19 cellular contexts compared by ENCODE assay signal in the genomic region with DNA sequence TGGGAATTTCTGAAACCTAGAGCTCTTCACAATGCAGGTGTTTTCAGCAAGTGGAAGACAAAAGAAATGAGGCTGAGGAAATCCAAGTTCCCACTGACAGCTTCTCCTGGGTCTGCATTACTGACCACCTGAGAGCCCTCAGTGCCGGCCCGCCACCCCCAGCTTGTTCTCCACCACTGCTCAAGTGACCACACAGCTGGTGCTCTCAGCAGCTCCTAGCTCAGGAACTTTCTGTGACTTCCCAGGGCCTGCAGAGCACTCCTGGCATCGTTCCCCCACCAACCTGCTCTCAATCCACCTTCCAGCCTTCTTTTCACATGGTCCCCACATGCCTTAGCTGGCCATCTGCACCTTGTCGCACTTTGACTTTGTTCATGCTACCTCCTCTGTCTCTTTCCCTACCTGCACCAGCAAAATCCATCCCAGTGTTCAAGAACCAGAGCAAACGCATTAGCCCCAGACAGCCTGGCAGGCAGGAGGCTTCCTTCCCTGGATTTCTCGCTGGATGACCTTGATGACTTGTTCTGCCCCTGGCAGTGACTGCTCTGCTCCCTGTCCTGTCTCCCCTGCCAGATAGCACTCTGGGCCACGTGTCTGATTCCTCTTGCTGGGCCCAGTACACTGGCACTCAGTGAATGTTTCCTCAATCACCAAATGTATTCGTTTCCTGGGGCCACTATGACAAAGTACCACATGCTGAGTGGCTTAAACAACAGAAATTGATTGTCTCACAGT. TPM values are rescaled to one million over a fixed set of nuclear protein-coding genes. Genes with fewer than 3 reads are reported as not detected.
A peak's percentile ranks its signal among the peaks of the same experiment; 100 is the strongest.
DNase-seq lines count a peak whose midpoint lies in the region; ATAC-seq and TF ChIP-seq lines count a peak whose summit lies in the region.
"Had no signal": no experiment of that assay in that cellular context is flagged by ENCODE, and none has a peak within 500 bp of the region (broad histone marks: within the 10 kb centered on the region; RNA-seq: fewer than 3 reads in every experiment).

No MANE protein-coding gene starts in this region.

- peaks cover 0 to 28% of the 10 kb centered on the region in 2 donors for H3K36me3 ChIP-seq in adrenal gland (replicated peaks in 1 of 2)
- H3K36me3 ChIP-seq in SJCRH30, result peaks cover 27% of the 10 kb centered on the region

- WGBS in adrenal gland, 4 donors, result 47 to 62% (median 58%) methylated on average over 8 of the region's 8 CpGs
- WGBS in right cardiac atrium, result 68% methylated on average over 8 of the region's 8 CpGs

- no peak for DNase-seq in activated naive CD4-positive, alpha-beta T cell treated with Interleukin-2 at 50 U/mL for 16 hours
- DNase-seq in adrenal gland (peak; percentile 69 to 91 (median 90)), right cardiac atrium (peak in 2 of 3 donors; percentile 29 to 56), NCI-H1436 (lab: John Stamatoyannopoulos, UW) (no peak), SJCRH30 (no peak)
- DNase-seq in stimulated activated naive B cell treated with anti-CD40 and anti-IgM and Interleukin-4, amounts not matched to agents 10 μg/mL and 1 μg/mL and 100 μg/mL, for 72 hours, result no peak
- DNase-seq: ACHN; EL; foreskin keratinocyte; NCI-H1105 treated with DMSO at 0.1 percent for 48 hours; NCI-H2227 treated with DMSO at 0.1 percent for 48 hours; RPMI8226; stimulated activated CD4-positive, alpha-beta T cell treated with anti-CD3 and anti-CD28 coated beads, Interleukin-15, amount 100 ng/mL, for 24 hours; T-helper 17 cell had no signal

- H3K4me1 ChIP-seq in adrenal gland (replicated peaks in 1 of 2) (peaks cover 7 to 11% of the 10 kb centered on the region in 2 donors), right cardiac atrium (ENCODE audit: control insufficient read depth, insufficient read depth, low read length) (no peaks in the 10 kb centered on the region), SJCRH30 (no peaks in the 10 kb centered on the region)
- H3K4me1 ChIP-seq: foreskin keratinocyte had no signal

- H3K4me3 Mint-ChIP-seq in activated naive CD4-positive, alpha-beta T cell treated with anti-CD3 and anti-CD28 coated beads, Interleukin-2, amount 50 U/mL, for 24 hours, result no peak overlapping the region
- H3K4me3 Mint-ChIP-seq in stimulated activated naive B cell treated with anti-CD40 and anti-IgM and Interleukin-4, amounts not matched to agents 10 μg/mL and 1 μg/mL and 100 μg/mL, for 72 hours, result no peak overlapping the region
- H3K4me3 Mint-ChIP-seq: natural killer cell treated with Interleukin-12 subunit alpha and Interleukin-12 subunit beta and Interleukin-15 and Interleukin-18, amount 100 ng/mL, for 72 hours; T-helper 17 cell had no signal

- no peak for TF ChIP-seq CTCF in adrenal gland (IDR thresholded peaks at IDR 0.05)

- H3K27me3 Mint-ChIP-seq in activated naive CD4-positive, alpha-beta T cell treated with anti-CD3 and anti-CD28 coated beads, Interleukin-2, amount 50 U/mL, for 24 hours, result no peaks in the 10 kb centered on the region
- peaks cover 0 to 5% of the 10 kb centered on the region in 2 donors for H3K27me3 Mint-ChIP-seq in stimulated activated naive B cell treated with anti-CD40 and anti-IgM and Interleukin-4, amounts not matched to agents 10 μg/mL and 1 μg/mL and 100 μg/mL, for 72 hours
- H3K27me3 Mint-ChIP-seq: natural killer cell treated with Interleukin-12 subunit alpha and Interleukin-12 subunit beta and Interleukin-15 and Interleukin-18, amount 100 ng/mL, for 72 hours; T-helper 17 cell had no signal

- no peaks in the 10 kb centered on the region for H3K4me1 Mint-ChIP-seq in activated naive CD4-positive, alpha-beta T cell treated with anti-CD3 and anti-CD28 coated beads, Interleukin-2, amount 50 U/mL, for 24 hours
- peaks cover 0 to 8% of the 10 kb centered on the region in 2 donors for H3K4me1 Mint-ChIP-seq in stimulated activated naive B cell treated with anti-CD40 and anti-IgM and Interleukin-4, amounts not matched to agents 10 μg/mL and 1 μg/mL and 100 μg/mL, for 72 hours

- H3K36me3 Mint-ChIP-seq in activated naive CD4-positive, alpha-beta T cell treated with anti-CD3 and anti-CD28 coated beads, Interleukin-2, amount 50 U/mL, for 24 hours, result peaks cover 15% of the 10 kb centered on the region
- peaks cover 48 to 67% of the 10 kb centered on the region in 2 donors for H3K36me3 Mint-ChIP-seq in stimulated activated naive B cell treated with anti-CD40 and anti-IgM and Interleukin-4, amounts not matched to agents 10 μg/mL and 1 μg/mL and 100 μg/mL, for 72 hours

- H3K27ac Mint-ChIP-seq in activated naive CD4-positive, alpha-beta T cell treated with anti-CD3 and anti-CD28 coated beads, Interleukin-2, amount 50 U/mL, for 24 hours, result peak overlapping the region; percentile 47
- H3K27ac Mint-ChIP-seq in stimulated activated naive B cell treated with anti-CD40 and anti-IgM and Interleukin-4, amounts not matched to agents 10 μg/mL and 1 μg/mL and 100 μg/mL, for 72 hours, result peak overlapping the region; percentile 0
- H3K27ac Mint-ChIP-seq: natural killer cell treated with Interleukin-12 subunit alpha and Interleukin-12 subunit beta and Interleukin-15 and Interleukin-18, amount 100 ng/mL, for 72 hours had no signal

- H3K27ac ChIP-seq in adrenal gland (peak overlapping the region in 4 of 5 donors; percentile 36 to 67 (median 49)), right cardiac atrium (ENCODE audit: low read length) (peak overlapping the region; percentile 76), SJCRH30 (no peak overlapping the region)
- H3K27ac ChIP-seq: foreskin keratinocyte, KMS-11 had no signal

- H3K9me3 ChIP-seq in adrenal gland (replicated peaks in 1 of 3) (no peaks in the 10 kb centered on the region), right cardiac atrium (ENCODE audit: control insufficient read depth, low read length) (no peaks in the 10 kb centered on the region), SJCRH30 (replicated peaks) (no peaks in the 10 kb centered on the region; the same call in 1 of the 2 replicates)

- H3K9me3 Mint-ChIP-seq in activated naive CD4-positive, alpha-beta T cell treated with anti-CD3 and anti-CD28 coated beads, Interleukin-2, amount 50 U/mL, for 24 hours, result no peaks in the 10 kb centered on the region
- H3K9me3 Mint-ChIP-seq in stimulated activated naive B cell treated with anti-CD40 and anti-IgM and Interleukin-4, amounts not matched to agents 10 μg/mL and 1 μg/mL and 100 μg/mL, for 72 hours, result no peaks in the 10 kb centered on the region
- H3K9me3 Mint-ChIP-seq: natural killer cell treated with Interleukin-12 subunit alpha and Interleukin-12 subunit beta and Interleukin-15 and Interleukin-18, amount 100 ng/mL, for 72 hours had no signal

- H3K27me3 ChIP-seq in adrenal gland, result no peaks in the 10 kb centered on the region
- no peaks in the 10 kb centered on the region for H3K27me3 ChIP-seq in right cardiac atrium (ENCODE audit: control insufficient read depth, insufficient read depth)
- no peaks in the 10 kb centered on the region for H3K27me3 ChIP-seq in SJCRH30
- H3K27me3 ChIP-seq: foreskin keratinocyte had no signal

- ATAC-seq in right cardiac atrium (peak; percentile 70 to 82), GM19035 (IDR thresholded peaks at IDR 0.05; ENCODE audit: unreplicated experiment) (no peak)
- ATAC-seq in stimulated activated naive B cell treated with anti-CD40 and anti-IgM and Interleukin-4, amounts not matched to agents 10 μg/mL and 1 μg/mL and 100 μg/mL, for 72 hours (replicated peaks), result no peak
- ATAC-seq: foreskin keratinocyte, T-helper 17 cell had no signal

- intact Hi-C loops in adrenal gland (cut with DNase I) (no loop called here), right cardiac atrium (cut with DNase I) (no loop called here)

- H3K4me3 ChIP-seq in adrenal gland (no peak overlapping the region), right cardiac atrium (ENCODE audit: low read length) (no peak overlapping the region), SJCRH30 (no peak overlapping the region)
- H3K4me3 ChIP-seq: lung had no signal

- TF ChIP-seq POLR2A in adrenal gland (IDR thresholded peaks at IDR 0.05), result peak in 1 of 2 donors; percentile 16

RNA-seq across cellular contexts. Expression of a gene that starts 35.1 kb away (rescaled TPM):
- total RNA-seq in adrenal gland, result 10 to 100 TPM; 24.2 to 78.6 (median 38.2) TPM
- polyA plus RNA-seq in adrenal gland, result 10 to 100 TPM; 27.8 to 77.9 (median 38.4) TPM
- 10 to 100 TPM; 25.0 to 32.4 (median 30.2) TPM for total RNA-seq in right cardiac atrium
- 37.2 TPM for polyA plus RNA-seq in right cardiac atrium
- 56.0 and 60.4 TPM in 2 replicates for total RNA-seq in SJCRH30 (2014; rRNA removed; shearing (Covaris generic))

RNA-seq across cellular contexts. Expression of a gene that starts 38.3 kb away (rescaled TPM):
- 100 to 1,000 TPM in 1 of 8 donors, 10 to 100 TPM in 7; 13.4 to 100 (median 42.8) TPM for total RNA-seq in adrenal gland
- polyA plus RNA-seq in adrenal gland, result 100 to 1,000 TPM in 2 of 3 donors, 10 to 100 TPM in 1; 72.9 to 156 (median 122) TPM
- 10 to 100 TPM; 60.4 to 74.5 (median 68.7) TPM for total RNA-seq in right cardiac atrium
- 61.5 TPM for polyA plus RNA-seq in right cardiac atrium
- total RNA-seq in SJCRH30 (2014; rRNA removed; shearing (Covaris generic)), result 40.7 and 45.7 TPM in 2 replicates

Comparison
In these comparisons a context has a peak if more than half of its experiments do, and no peak if none do; other contexts are left out.
1. DNase-seq: peak in adrenal gland (7 of 7) and right cardiac atrium (2 of 3); none in activated naive CD4-positive, alpha-beta T cell treated with Interleukin-2 at 50 U/mL for 16 hours (single experiment), stimulated activated naive B cell treated with anti-CD40 and anti-IgM and Interleukin-4, amounts not matched to agents 10 μg/mL and 1 μg/mL and 100 μg/mL, for 72 hours (single experiment), NCI-H1436 (single experiment) and SJCRH30 (0 of 2).
2. ATAC-seq: peak in right cardiac atrium (2 of 2); none in stimulated activated naive B cell treated with anti-CD40 and anti-IgM and Interleukin-4, amounts not matched to agents 10 μg/mL and 1 μg/mL and 100 μg/mL, for 72 hours (0 of 2) and GM19035 (single experiment).